1 cellular context compared by ENCODE assay signal in the genomic region with DNA sequence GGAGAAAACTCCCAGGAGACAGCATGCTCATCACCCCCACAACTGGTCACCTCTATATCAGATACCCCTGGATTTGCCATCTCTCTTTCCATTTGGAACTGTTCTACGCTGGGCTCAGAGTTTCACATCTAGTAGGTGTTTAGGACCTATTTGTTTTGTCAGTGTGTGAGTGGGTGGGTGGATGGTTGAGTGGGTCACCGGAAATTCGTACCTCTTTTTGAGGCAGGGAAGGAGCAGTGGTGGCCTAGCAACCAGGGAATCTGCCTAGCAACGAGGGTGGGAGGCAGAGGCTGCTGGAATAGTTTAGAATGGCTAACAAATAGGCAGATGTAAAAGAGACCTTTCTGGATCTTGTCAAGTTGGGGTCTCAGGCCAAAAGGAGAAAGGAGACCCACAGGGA.
TF ChIP-seq lines count a peak whose summit lies in the region.

No MANE protein-coding gene starts in this region.

TF ChIP-seq in A549, 52 proteins besides CTCF, POLR2A, EP300 and RAD21 (continued from another document):
- TF ChIP-seq RCOR1 (IDR thresholded peaks at IDR 0.05; ENCODE audit: low read depth, low read length) = no peak
- TF ChIP-seq TP53 (CRISPR knock-in tag; IDR thresholded peaks at IDR 0.05) = no peak
- no peak for TF ChIP-seq EHF (CRISPR knock-in tag; IDR thresholded peaks at IDR 0.05)
- no peak for TF ChIP-seq NPAS2 (CRISPR knock-in tag; IDR thresholded peaks at IDR 0.05; ENCODE audit: borderline replicate concordance)
